12 cellular contexts compared by ENCODE assay signal in the genomic region with DNA sequence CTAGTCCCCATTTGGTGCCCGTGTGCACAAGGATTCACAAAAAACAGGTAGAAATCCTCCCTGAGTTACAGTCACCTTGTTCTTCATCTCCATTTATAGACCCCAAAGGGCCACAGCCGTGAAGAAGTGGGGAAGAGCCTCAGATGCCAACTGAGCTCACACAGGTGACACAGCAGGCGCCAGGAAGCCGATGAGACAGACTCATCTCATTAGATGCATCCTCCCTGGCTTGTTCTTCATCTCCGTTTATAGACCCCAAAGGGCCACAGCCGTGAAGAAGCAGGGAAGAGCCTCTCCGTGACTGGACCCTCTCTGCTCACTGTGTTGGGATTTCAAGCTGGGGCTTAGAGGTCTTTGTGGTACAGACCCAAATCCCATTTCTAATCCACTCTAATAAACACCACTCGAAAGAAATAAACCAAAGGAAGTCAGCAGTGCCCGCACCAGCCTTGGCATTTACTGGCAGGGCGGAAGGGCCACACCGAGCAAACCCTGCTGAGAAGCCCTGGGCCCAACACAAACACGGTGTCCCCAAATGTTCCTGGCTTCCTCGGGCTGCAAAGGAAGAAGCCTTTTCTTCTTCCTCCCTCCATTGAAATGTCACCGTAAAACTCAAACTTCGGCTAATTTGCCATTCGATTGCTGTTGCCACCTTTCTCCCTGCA. TPM values are rescaled to one million over a fixed set of nuclear protein-coding genes. Genes with fewer than 3 reads are reported as not detected.
"Had no signal": no experiment of that assay in that cellular context is flagged by ENCODE, and none has a peak within 500 bp of the region (broad histone marks: within the 10 kb centered on the region; RNA-seq: fewer than 3 reads in every experiment).

No MANE protein-coding gene starts in this region.

- H3K4me1 ChIP-seq: stomach had no signal

- DNase-seq: activated CD4-positive, alpha-beta memory T cell treated with anti-CD3 and anti-CD28 coated beads, Interleukin-2, amount 10 ng/mL, durations not matched to agents 7 days and 5 days; activated CD4-positive, alpha-beta T cell treated with anti-CD3 and anti-CD28 coated beads for 36 hours; activated effector memory CD4-positive, alpha-beta T cell treated with anti-CD3 and anti-CD28 coated beads, Interleukin-2, amount 50 U/mL, for 16 hours; activated T-cell treated with anti-CD3 and anti-CD28 coated beads, Interleukin-2, amount 50 U/mL, for 48 hours; amniotic stem cell; brain microvascular endothelial cell; dermis blood vessel endothelial cell; naive B cell; stomach had no signal

- H3K27ac Mint-ChIP-seq: activated CD4-positive, alpha-beta memory T cell treated with anti-CD3 and anti-CD28 coated beads, Interleukin-2, amount 10 ng/mL, durations not matched to agents 7 days and 5 days; activated CD4-positive, alpha-beta T cell treated with anti-CD3 and anti-CD28 coated beads for 36 hours; activated naive CD8-positive, alpha-beta T cell; naive B cell; T-helper 1 cell treated with Interleukin-12 subunit alpha and Interleukin-12 subunit beta and Interleukin-4 antibody, amounts not matched to agents 30 μg/mL and 1 μg/mL, for 36 hours had no signal

- H3K36me3 Mint-ChIP-seq: activated naive CD8-positive, alpha-beta T cell; naive B cell had no signal

- H3K27me3 Mint-ChIP-seq: activated CD4-positive, alpha-beta memory T cell treated with anti-CD3 and anti-CD28 coated beads, Interleukin-2, amount 10 ng/mL, durations not matched to agents 7 days and 5 days; activated CD4-positive, alpha-beta T cell treated with anti-CD3 and anti-CD28 coated beads for 36 hours; activated naive CD8-positive, alpha-beta T cell had no signal

- H3K36me3 ChIP-seq: brain microvascular endothelial cell, neutrophil had no signal

- H3K27ac ChIP-seq: brain microvascular endothelial cell, neutrophil, stomach had no signal

- H3K9me3 Mint-ChIP-seq: activated CD4-positive, alpha-beta memory T cell treated with anti-CD3 and anti-CD28 coated beads, Interleukin-2, amount 10 ng/mL, durations not matched to agents 7 days and 5 days; T-helper 1 cell treated with Interleukin-12 subunit alpha and Interleukin-12 subunit beta and Interleukin-4 antibody, amounts not matched to agents 30 μg/mL and 1 μg/mL, for 36 hours had no signal

- H3K4me1 Mint-ChIP-seq: activated CD4-positive, alpha-beta memory T cell treated with anti-CD3 and anti-CD28 coated beads, Interleukin-2, amount 10 ng/mL, durations not matched to agents 7 days and 5 days; activated CD4-positive, alpha-beta T cell treated with anti-CD3 and anti-CD28 coated beads for 36 hours; naive B cell had no signal

- H3K4me3 Mint-ChIP-seq: activated CD4-positive, alpha-beta memory T cell treated with anti-CD3 and anti-CD28 coated beads, Interleukin-2, amount 10 ng/mL, durations not matched to agents 7 days and 5 days; activated CD4-positive, alpha-beta T cell treated with anti-CD3 and anti-CD28 coated beads for 36 hours; activated naive CD8-positive, alpha-beta T cell; naive B cell; T-helper 1 cell treated with Interleukin-12 subunit alpha and Interleukin-12 subunit beta and Interleukin-4 antibody, amounts not matched to agents 30 μg/mL and 1 μg/mL, for 36 hours had no signal

- H3K27me3 ChIP-seq: brain microvascular endothelial cell, neutrophil, stomach had no signal

- H3K4me3 ChIP-seq: stomach had no signal

- H3K9me3 ChIP-seq: neutrophil, stomach had no signal

RNA-seq across cellular contexts. Expression of gene DOC2B, which starts 44.8 kb away (rescaled TPM):
- total RNA-seq: activated CD4-positive, alpha-beta memory T cell treated with anti-CD3 and anti-CD28 coated beads, Interleukin-2, amount 10 ng/mL, durations not matched to agents 7 days and 5 days had no signal
